ENCODE assay signal across 2 cellular contexts in genomic region chr6:46040288-46040687, GRCh38.
TF ChIP-seq lines count a peak whose summit lies in the region.

No MANE protein-coding gene starts in this region.

TF ChIP-seq in HepG2, 621 proteins besides CTCF, POLR2A, EP300 and RAD21:
- TF ChIP-seq CREB1 (IDR thresholded peaks at IDR 0.05) (peak; percentile 78), CREB1 (CRISPR knock-in tag; IDR thresholded peaks at IDR 0.05) (no peak), IKZF1 (IDR thresholded peaks at IDR 0.05) (0 out of 2 replicates have a peak, but pooled peaks have one; percentile 80), JUNB (CRISPR knock-in tag; IDR thresholded peaks at IDR 0.05; ENCODE audit: borderline replicate concordance) (0 out of 2 replicates have a peak, but pooled peaks have one; percentile 17), ZUFSP (CRISPR knock-in tag; IDR thresholded peaks at IDR 0.05; ENCODE audit: borderline replicate concordance) (no peak), KLF9 (CRISPR knock-in tag; IDR thresholded peaks at IDR 0.05; ENCODE audit: low read depth) (no peak)

TF ChIP-seq in IMR-90, 13 proteins besides CTCF, POLR2A, EP300 and RAD21:
- TF ChIP-seq RFX5 (IDR thresholded peaks at IDR 0.05; ENCODE audit: low read depth, low read length) (no peak), MAFK (IDR thresholded peaks at IDR 0.05; ENCODE audit: low read depth, low read length) (no peak), CEBPB (IDR thresholded peaks at IDR 0.05; ENCODE audit: low read depth, low read length) (no peak), MXI1 (IDR thresholded peaks at IDR 0.05; ENCODE audit: borderline replicate concordance, low read depth, low read length) (no peak)
